ENCODE assay signal across 1 cellular context in the genomic region with DNA sequence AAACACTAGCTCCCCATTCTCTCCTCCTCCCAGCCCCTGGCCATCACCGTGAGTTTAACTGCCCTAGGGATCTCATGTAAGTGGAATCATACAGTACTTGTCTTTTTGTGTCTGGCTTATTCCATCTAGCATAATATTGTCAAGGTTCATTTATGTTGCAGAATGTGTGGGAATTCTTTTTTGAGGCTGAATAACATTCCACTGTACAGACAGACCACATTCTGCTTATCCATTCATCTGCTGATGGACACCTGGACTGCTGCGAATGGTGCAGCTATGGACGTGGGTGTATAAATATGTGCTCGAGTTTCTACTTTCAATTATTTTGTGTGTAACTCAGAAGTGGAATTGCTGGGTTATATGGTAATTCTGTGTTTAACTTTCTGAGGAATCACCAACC.
TF ChIP-seq lines count a peak whose summit lies in the region.

No MANE protein-coding gene starts in this region.

TF ChIP-seq in IMR-90, 13 proteins besides CTCF, POLR2A, EP300 and RAD21 (continued from another document):
- no peak for TF ChIP-seq MAFK (IDR thresholded peaks at IDR 0.05; ENCODE audit: low read depth, low read length)
- no peak for TF ChIP-seq NFE2L2 (IDR thresholded peaks at IDR 0.05; ENCODE audit: low read depth, low read length)
- TF ChIP-seq CHD1 (IDR thresholded peaks at IDR 0.05; ENCODE audit: low read depth, low read length) = no peak
- TF ChIP-seq BHLHE40 (IDR thresholded peaks at IDR 0.05; ENCODE audit: low read depth, low read length) = no peak
